Comparison of ENCODE assay signal across 17 cellular contexts in genomic region chr2:84694088-84694622, GRCh38.
DNase-seq lines count a peak whose midpoint lies in the region; ATAC-seq and TF ChIP-seq lines count a peak whose summit lies in the region.
"Had no signal": no experiment of that assay in that cellular context is flagged by ENCODE, and none has a peak within 500 bp of the region (broad histone marks: within the 10 kb centered on the region; RNA-seq: fewer than 3 reads in every experiment).

No MANE protein-coding gene starts in this region.

- no peaks in the 10 kb centered on the region for H4K20me1 ChIP-seq in hepatocyte (ENCODE audit: insufficient read depth, poor library complexity, severe bottlenecking)

- H3K36me3 ChIP-seq in hepatocyte (replicated peaks; ENCODE audit: insufficient read depth, low read depth) = no peaks in the 10 kb centered on the region
- no peaks in the 10 kb centered on the region for H3K36me3 ChIP-seq in transverse colon
- H3K36me3 ChIP-seq: left ventricle myocardium inferior had no signal

- peak overlapping the region; percentile 24 for H3K4me2 ChIP-seq in hepatocyte
- H3K4me2 ChIP-seq: A549 had no signal

- H3K27ac ChIP-seq in hepatocyte = peak overlapping the region; percentile 47
- H3K27ac ChIP-seq in transverse colon = peak overlapping the region; percentile 62 to 85 (median 82)
- H3K27ac ChIP-seq: A549, left ventricle myocardium inferior had no signal

- peak; percentile 64 for DNase-seq in activated effector memory CD4-positive, alpha-beta T cell treated with anti-CD3 and anti-CD28 coated beads, Interleukin-2, amount 50 U/mL, for 16 hours
- DNase-seq in activated effector memory CD4-positive, alpha-beta T cell treated with Interleukin-2 at 50 U/mL for 16 hours = no peak
- peak; percentile 37 to 46 for DNase-seq in activated T-cell treated with anti-CD3 and anti-CD28 coated beads, Interleukin-2, amount 50 U/mL, for 48 hours
- DNase-seq in hepatocyte (ENCODE audit: low spot score) = peak; percentile 9
- peak; percentile 11 for DNase-seq in transverse colon
- DNase-seq in activated CD4-positive, CD25-positive, alpha-beta regulatory T cell (lab: John Stamatoyannopoulos, UW) = no peak
- DNase-seq in NCI-H1694 (lab: John Stamatoyannopoulos, UW) = no peak
- DNase-seq: dermis blood vessel endothelial cell, H7, hypothalamus, KBM-7, left ventricle myocardium inferior, NCI-H1436 treated with DMSO at 0.1 percent for 48 hours, NCI-H524 treated with DMSO at 0.1 percent for 48 hours, right cardiac atrium had no signal

- no peak for ATAC-seq in GM21786 (IDR thresholded peaks at IDR 0.05; ENCODE audit: unreplicated experiment)
- ATAC-seq: A549, right cardiac atrium had no signal

- H3K9me3 ChIP-seq in hepatocyte (ENCODE audit: low read depth) (no peaks in the 10 kb centered on the region), transverse colon (no peaks in the 10 kb centered on the region)
- H3K9me3 ChIP-seq: A549, left ventricle myocardium inferior had no signal

- H3K9me2 ChIP-seq in hepatocyte (replicated peaks; ENCODE audit: insufficient read depth) = no peaks in the 10 kb centered on the region

- 54% methylated on average over 6 of the region's 6 CpGs for WGBS in hepatocyte (ENCODE audit: low lambda C conversion rate, missing lambda C conversion rate)
- WGBS in transverse colon (ENCODE audit: low coverage in 1 of 2), 2 donors = 10 to 51% methylated on average over 1 to 6 of the region's 6 CpGs

- H3K4me3 ChIP-seq in hepatocyte (no peak overlapping the region), transverse colon (no peak overlapping the region)
- H3K4me3 ChIP-seq: A549, left ventricle myocardium inferior had no signal

- intact Hi-C loops in transverse colon (cut with DNase I; ENCODE audit: low total_unique reads) = no loop called here

- TF ChIP-seq POLR2A in transverse colon (IDR thresholded peaks at IDR 0.05) = no peak

- no peak for TF ChIP-seq EP300 in transverse colon (IDR thresholded peaks at IDR 0.05; ENCODE audit: low read depth)

- in situ Hi-C loops in transverse colon (cut with MboI; ENCODE audit: low pct_ligation_motif_present in 1 of 4, low pct_unique_long_range_greater_than_20kb in 1 of 4, low sequenced_read_pairs in 3 of 4) = no loop called here

- H3K4me1 ChIP-seq in hepatocyte (ENCODE audit: insufficient read depth) (peaks cover 5% of the 10 kb centered on the region), transverse colon (peaks cover 0 to 27% (median 7%) of the 10 kb centered on the region in 4 donors)
- H3K4me1 ChIP-seq: A549, left ventricle myocardium inferior had no signal

- no peaks in the 10 kb centered on the region for H3K27me3 ChIP-seq in hepatocyte
- no peaks in the 10 kb centered on the region for H3K27me3 ChIP-seq in transverse colon

- H2AFZ ChIP-seq in hepatocyte = no peak overlapping the region

- TF ChIP-seq CTCF in hepatocyte (IDR thresholded peaks at IDR 0.05; ENCODE audit: poor library complexity) (no peak), transverse colon (IDR thresholded peaks at IDR 0.05) (no peak)

- H3K79me2 ChIP-seq in hepatocyte = no peaks in the 10 kb centered on the region

Comparison
In these comparisons a context has a peak if more than half of its experiments do, and no peak if none do; other contexts are left out.
1. DNase-seq: peak in activated effector memory CD4-positive, alpha-beta T cell treated with anti-CD3 and anti-CD28 coated beads, Interleukin-2, amount 50 U/mL, for 16 hours (single experiment), activated T-cell treated with anti-CD3 and anti-CD28 coated beads, Interleukin-2, amount 50 U/mL, for 48 hours (2 of 2), hepatocyte (single experiment) and transverse colon (single experiment); none in activated effector memory CD4-positive, alpha-beta T cell treated with Interleukin-2 at 50 U/mL for 16 hours (single experiment), activated CD4-positive, CD25-positive, alpha-beta regulatory T cell (0 of 4) and NCI-H1694 (single experiment).